ENCODE assay signal across 20 cellular contexts in genomic region chr20:63283397-63284082, GRCh38. TPM values are rescaled to one million over a fixed set of nuclear protein-coding genes. Genes with fewer than 3 reads are reported as not detected.
DNase-seq lines count a peak whose midpoint lies in the region; ATAC-seq and TF ChIP-seq lines count a peak whose summit lies in the region.
"Had no signal": no experiment of that assay in that cellular context is flagged by ENCODE, and none has a peak within 500 bp of the region (broad histone marks: within the 10 kb centered on the region; RNA-seq: fewer than 3 reads in every experiment).

No MANE protein-coding gene starts in this region.

- H3K9me3 Mint-ChIP-seq in activated CD4-positive, alpha-beta T cell treated with anti-CD3 and anti-CD28 coated beads, Interleukin-2, amount 10 ng/mL, durations not matched to agents 24 days and 14 days, result no peaks in the 10 kb centered on the region
- H3K9me3 Mint-ChIP-seq in activated T-helper 17 cell treated with anti-CD3 and anti-CD28 coated beads, Interleukin-2, amount 50 U/mL, for 72 hours, result no peaks in the 10 kb centered on the region
- H3K9me3 Mint-ChIP-seq in neural crest cell, result no peaks in the 10 kb centered on the region

- H3K27ac Mint-ChIP-seq in activated CD4-positive, alpha-beta T cell treated with anti-CD3 and anti-CD28 coated beads, Interleukin-2, amount 10 ng/mL, durations not matched to agents 24 days and 14 days, result peak overlapping the region; percentile 60
- peak overlapping the region; percentile 77 for H3K27ac Mint-ChIP-seq in activated T-helper 17 cell treated with anti-CD3 and anti-CD28 coated beads, Interleukin-2, amount 50 U/mL, for 72 hours
- H3K27ac Mint-ChIP-seq in neural crest cell (ENCODE audit: unreplicated experiment), result peak overlapping the region; percentile 44

- H3K4me3 Mint-ChIP-seq in activated CD4-positive, alpha-beta T cell treated with anti-CD3 and anti-CD28 coated beads, Interleukin-2, amount 10 ng/mL, durations not matched to agents 24 days and 14 days, result peak overlapping the region; percentile 67
- H3K4me3 Mint-ChIP-seq in activated T-helper 17 cell treated with anti-CD3 and anti-CD28 coated beads, Interleukin-2, amount 50 U/mL, for 72 hours, result peak overlapping the region; percentile 68
- no peak overlapping the region for H3K4me3 Mint-ChIP-seq in neural crest cell

- peaks cover 3% of the 10 kb centered on the region for H3K4me1 Mint-ChIP-seq in activated CD4-positive, alpha-beta T cell treated with anti-CD3 and anti-CD28 coated beads, Interleukin-2, amount 10 ng/mL, durations not matched to agents 24 days and 14 days
- H3K4me1 Mint-ChIP-seq in activated T-helper 17 cell treated with anti-CD3 and anti-CD28 coated beads, Interleukin-2, amount 50 U/mL, for 72 hours, result no peaks in the 10 kb centered on the region
- no peaks in the 10 kb centered on the region for H3K4me1 Mint-ChIP-seq in neural crest cell

- H2AFZ ChIP-seq in smooth muscle cell (ENCODE audit: low read depth), result no peak overlapping the region

- H3K27ac ChIP-seq in smooth muscle cell (ENCODE audit: low read depth), result no peak overlapping the region
- H3K27ac ChIP-seq: body of pancreas, left ventricle myocardium inferior, upper lobe of left lung had no signal

- peaks cover 9% of the 10 kb centered on the region for H3K36me3 ChIP-seq in smooth muscle cell (ENCODE audit: low read depth)

- no peak overlapping the region for H3K9ac ChIP-seq in smooth muscle cell (ENCODE audit: low read depth)

- WGBS in smooth muscle cell (ENCODE audit: low lambda C conversion rate), result 96% methylated on average over 33 of the region's 33 CpGs

- no peaks in the 10 kb centered on the region for H3F3A ChIP-seq in smooth muscle cell (ENCODE audit: low read depth)

- H3K4me3 ChIP-seq in smooth muscle cell, result no peak overlapping the region
- H3K4me3 ChIP-seq: body of pancreas, left ventricle myocardium inferior had no signal

- no peaks in the 10 kb centered on the region for H3K9me3 ChIP-seq in smooth muscle cell (replicated peaks; ENCODE audit: low read depth)
- H3K9me3 ChIP-seq: body of pancreas, left ventricle myocardium inferior, upper lobe of left lung had no signal

- H3K4me1 ChIP-seq in smooth muscle cell (ENCODE audit: low read depth), result no peaks in the 10 kb centered on the region
- H3K4me1 ChIP-seq: body of pancreas, upper lobe of left lung had no signal

- intact Hi-C loops in activated CD4-positive, alpha-beta T cell treated with anti-CD3 and anti-CD28 coated beads, Interleukin-2, amount 10 ng/mL, durations not matched to agents 24 days and 14 days (cut with micrococcal nuclease), result no loop called here

- peaks cover 99% of the 10 kb centered on the region for H4K20me1 ChIP-seq in smooth muscle cell (ENCODE audit: low read depth)

- no peaks in the 10 kb centered on the region for H3K27me3 Mint-ChIP-seq in activated CD4-positive, alpha-beta T cell treated with anti-CD3 and anti-CD28 coated beads, Interleukin-2, amount 10 ng/mL, durations not matched to agents 24 days and 14 days
- H3K27me3 Mint-ChIP-seq in activated T-helper 17 cell treated with anti-CD3 and anti-CD28 coated beads, Interleukin-2, amount 50 U/mL, for 72 hours, result no peaks in the 10 kb centered on the region
- no peaks in the 10 kb centered on the region for H3K27me3 Mint-ChIP-seq in neural crest cell (ENCODE audit: low read depth)

- H3K4me2 ChIP-seq in smooth muscle cell, result no peak overlapping the region

- DNase-seq in activated CD4-positive, alpha-beta T cell treated with anti-CD3 and anti-CD28 coated beads, Interleukin-2, amount 10 ng/mL, durations not matched to agents 24 days and 14 days, result no peak
- no peak for DNase-seq in activated CD4-positive, alpha-beta T cell treated with anti-CD3 and anti-CD28 coated beads for 1 hour
- peak; percentile 71 for DNase-seq in GF-D8 (lab: John Stamatoyannopoulos, UW)
- DNase-seq in neural crest cell (ENCODE audit: low read depth, low spot score), result no peak
- DNase-seq in COR-L47 (lab: John Stamatoyannopoulos, UW), result no peak
- DNase-seq in smooth muscle cell (lab: John Stamatoyannopoulos, UW; ENCODE audit: unreplicated experiment), result no peak
- DNase-seq in NCI-H2171 (lab: John Stamatoyannopoulos, UW), result no peak
- DNase-seq: activated CD4-positive, CD25-positive, alpha-beta regulatory T cell treated with anti-CD3 and anti-CD28 coated beads, Interleukin-2, amount 50 U/mL, for 72 hours; body of pancreas; KBM-7; left ventricle myocardium inferior; NCI-H1092 treated with DMSO at 0.1 percent for 48 hours; NCI-H2171 treated with DMSO at 0.1 percent for 48 hours had no signal

- ATAC-seq in activated T-helper 17 cell treated with anti-CD3 and anti-CD28 coated beads, Interleukin-2, amount 50 U/mL, for 72 hours (replicated peaks), result peak; percentile 30
- ATAC-seq: body of pancreas had no signal

- H3K79me2 ChIP-seq in smooth muscle cell (ENCODE audit: low read depth), result peaks cover 9% of the 10 kb centered on the region

- no peak for TF ChIP-seq CTCF in neural crest cell (conservative IDR thresholded peaks at IDR 0.05)
- TF ChIP-seq CTCF in smooth muscle cell (IDR thresholded peaks at IDR 0.05; ENCODE audit: borderline replicate concordance, insufficient read depth, poor library complexity, severe bottlenecking), result no peak

- H3K36me3 Mint-ChIP-seq in activated CD4-positive, alpha-beta T cell treated with anti-CD3 and anti-CD28 coated beads, Interleukin-2, amount 10 ng/mL, durations not matched to agents 24 days and 14 days (ENCODE audit: low read depth), result peaks cover 12% of the 10 kb centered on the region
- H3K36me3 Mint-ChIP-seq in activated T-helper 17 cell treated with anti-CD3 and anti-CD28 coated beads, Interleukin-2, amount 50 U/mL, for 72 hours (ENCODE audit: low read depth), result peaks cover 38% of the 10 kb centered on the region
- no peaks in the 10 kb centered on the region for H3K36me3 Mint-ChIP-seq in neural crest cell (ENCODE audit: low read depth)

- no peaks in the 10 kb centered on the region for H3K27me3 ChIP-seq in smooth muscle cell (ENCODE audit: low read depth)
- H3K27me3 ChIP-seq: body of pancreas, upper lobe of left lung had no signal

RNA-seq across cellular contexts. Expression of gene COL20A1, which starts 9.4 kb away (rescaled TPM):
- not detected in 2 replicates for total RNA-seq in activated CD4-positive, alpha-beta T cell treated with anti-CD3 and anti-CD28 coated beads, Interleukin-2, amount 10 ng/mL, durations not matched to agents 24 days and 14 days
- total RNA-seq in activated T-helper 17 cell treated with anti-CD3 and anti-CD28 coated beads, Interleukin-2, amount 50 U/mL, for 72 hours, result under 1 TPM; 0.16 to 0.17 TPM
- total RNA-seq in neural crest cell, result 8.9 and 10.2 TPM in 2 replicates
- 0.36 and 0.81 TPM in 2 replicates for total RNA-seq in smooth muscle cell
- polyA plus RNA-seq in smooth muscle cell, result 0.23 and 0.70 TPM in 2 replicates
- total RNA-seq: A172; body of pancreas; left ventricle myocardium inferior; osteocyte; T-helper 2 cell treated with Interferon-gamma antibody and Interleukin-4, amounts not matched to agents 100 ng/mL and 5 ng/mL, for 36 hours had no signal
- polyA plus RNA-seq: esophagus had no signal

RNA-seq across cellular contexts. Expression of gene ARFGAP1, which starts 10.9 kb away (rescaled TPM):
- total RNA-seq in activated CD4-positive, alpha-beta T cell treated with anti-CD3 and anti-CD28 coated beads, Interleukin-2, amount 10 ng/mL, durations not matched to agents 24 days and 14 days, result 97.0 and 98.2 TPM in 2 replicates
- total RNA-seq in activated T-helper 17 cell treated with anti-CD3 and anti-CD28 coated beads, Interleukin-2, amount 50 U/mL, for 72 hours, result 10 to 100 TPM; 63.1 to 70.5 TPM
- total RNA-seq in neural crest cell (128 and 132 TPM in 2 replicates), smooth muscle cell (100 and 101 TPM in 2 replicates)
- polyA plus RNA-seq in smooth muscle cell, result 169 and 188 TPM in 2 replicates

RNA-seq across cellular contexts. Expression of gene NKAIN4, which starts 29.3 kb away (rescaled TPM):
- total RNA-seq in activated CD4-positive, alpha-beta T cell treated with anti-CD3 and anti-CD28 coated beads, Interleukin-2, amount 10 ng/mL, durations not matched to agents 24 days and 14 days, result not detected in 2 replicates
- not detected for total RNA-seq in activated T-helper 17 cell treated with anti-CD3 and anti-CD28 coated beads, Interleukin-2, amount 50 U/mL, for 72 hours
- total RNA-seq in neural crest cell (42.4 and 44.0 TPM in 2 replicates), smooth muscle cell (34.2 and 50.0 TPM in 2 replicates)
- 19.8 and 78.9 TPM in 2 replicates for polyA plus RNA-seq in smooth muscle cell
- total RNA-seq: A172; body of pancreas; left ventricle myocardium inferior; mucosa of gallbladder; T-helper 2 cell treated with Interferon-gamma antibody and Interleukin-4, amounts not matched to agents 100 ng/mL and 5 ng/mL, for 36 hours had no signal
- polyA plus RNA-seq: esophagus had no signal

RNA-seq across cellular contexts. Expression of gene BIRC7, which starts 47.8 kb away (rescaled TPM):
- not detected in 2 replicates for total RNA-seq in activated CD4-positive, alpha-beta T cell treated with anti-CD3 and anti-CD28 coated beads, Interleukin-2, amount 10 ng/mL, durations not matched to agents 24 days and 14 days
- under 1 TPM in 1 of 2 donors, not detected in 1; 0.61 TPM for total RNA-seq in activated T-helper 17 cell treated with anti-CD3 and anti-CD28 coated beads, Interleukin-2, amount 50 U/mL, for 72 hours
- total RNA-seq in neural crest cell (6.1 and 6.9 TPM in 2 replicates), smooth muscle cell (3.5 and 5.8 TPM in 2 replicates)
- polyA plus RNA-seq in smooth muscle cell, result 10.9 and 12.2 TPM in 2 replicates
- total RNA-seq: A172; body of pancreas; osteocyte; T-helper 2 cell treated with Interferon-gamma antibody and Interleukin-4, amounts not matched to agents 100 ng/mL and 5 ng/mL, for 36 hours had no signal

Comparison
In these comparisons a context has a peak if more than half of its experiments do, and no peak if none do; other contexts are left out.
1. RNA of gene NKAIN4, which starts 29.3 kb away (total RNA-seq): 34.2 to 50.0 TPM in smooth muscle cell and 42.4 to 44.0 TPM in neural crest cell; not detected in activated CD4-positive, alpha-beta T cell treated with anti-CD3 and anti-CD28 coated beads, Interleukin-2, amount 10 ng/mL, durations not matched to agents 24 days and 14 days and not detected in activated T-helper 17 cell treated with anti-CD3 and anti-CD28 coated beads, Interleukin-2, amount 50 U/mL, for 72 hours; every median in the first group is over 10 times any median in the second.
2. Peak in every context shown above with its lines, with median percentiles within 50 percentile points of each other: H3K27ac Mint-ChIP-seq.